In the genomic region with DNA sequence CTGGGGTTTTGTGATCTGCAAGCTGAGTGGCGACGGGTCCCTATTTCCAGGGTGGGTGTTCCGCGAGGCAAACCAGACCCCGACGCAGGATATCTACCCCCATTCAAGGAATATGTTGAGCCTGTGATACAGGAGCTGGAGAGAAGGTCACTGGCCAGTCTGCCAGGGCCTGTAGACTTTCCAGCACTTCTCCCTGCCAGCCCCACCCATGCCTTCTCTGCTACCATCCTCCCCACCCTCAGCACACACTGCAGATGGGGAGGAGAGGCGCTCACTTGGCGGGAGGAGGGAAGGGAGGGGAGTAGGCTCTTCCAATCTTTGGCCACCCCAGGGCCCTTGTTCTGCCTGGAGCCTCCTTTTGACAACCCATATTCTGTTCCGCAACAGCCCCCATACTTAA, we compare ENCODE assay signal across 15 cellular contexts.
A peak's percentile ranks its signal among the peaks of the same experiment; 100 is the strongest.
DNase-seq lines count a peak whose midpoint lies in the region; ATAC-seq, FAIRE-seq and TF ChIP-seq lines count a peak whose summit lies in the region.
"Had no signal": no experiment of that assay in that cellular context is flagged by ENCODE, and none has a peak within 500 bp of the region (broad histone marks: within the 10 kb centered on the region; RNA-seq: fewer than 3 reads in every experiment).

No MANE protein-coding gene starts in this region.

- peak overlapping the region; percentile 26 for H4K8ac ChIP-seq in neuronal stem cell (ENCODE audit: low read depth, low read length)

- no peak overlapping the region for H2AFZ ChIP-seq in neuronal stem cell (ENCODE audit: low read length)

- H3K27ac ChIP-seq in neuronal stem cell (replicated peaks; ENCODE audit: low read length) = no peak overlapping the region
- H3K27ac ChIP-seq: 22Rv1, WERI-Rb-1 had no signal

- ATAC-seq in Right ventricle myocardium inferior (peak; percentile 30), GM21723 (IDR thresholded peaks at IDR 0.05; ENCODE audit: unreplicated experiment) (no peak), GM19463 (IDR thresholded peaks at IDR 0.05; ENCODE audit: unreplicated experiment) (no peak)
- ATAC-seq: stimulated activated effector memory CD8-positive, alpha-beta T cell treated with anti-CD3 and anti-CD28 coated beads, Interleukin-12 subunit alpha, Interleukin-12 subunit beta, amount 100 ng/mL, for 72 hours had no signal

- H2BK12ac ChIP-seq in neuronal stem cell (ENCODE audit: low read length) = no peak overlapping the region

- no peaks in the 10 kb centered on the region for H3K9me3 ChIP-seq in neuronal stem cell (replicated peaks in 1 of 2; ENCODE audit: control insufficient read depth in 2 of 2, insufficient read depth in 1 of 2, low read depth in 1 of 2, low read length in 2 of 2)

- no peak overlapping the region for H3K4me2 ChIP-seq in neuronal stem cell (ENCODE audit: insufficient read depth, low read length, poor library complexity, severe bottlenecking)

- H3K14ac ChIP-seq in neuronal stem cell (ENCODE audit: low read length) = no peak overlapping the region

- H3K4me1 ChIP-seq in neuronal stem cell (ENCODE audit: control insufficient read depth in 2 of 2, insufficient read depth in 1 of 2, low read depth in 1 of 2, low read length in 2 of 2) = peaks cover 0 to 6% of the 10 kb centered on the region in 2 donors

- H2AK5ac ChIP-seq in neuronal stem cell (ENCODE audit: low read depth, low read length) = no peak overlapping the region

- H3K18ac ChIP-seq in neuronal stem cell (ENCODE audit: low read length) = peak overlapping the region; percentile 39

- intact Hi-C loops in Right ventricle myocardium inferior (cut with DNase I) (loop anchor here (1.0 to 10.0 kb wide), 2 partner anchors 143 to 238 kb away; no protein-coding TSS in a partner anchor), cardiac septum (cut with DNase I) (loop anchor here (5.0 to 10.0 kb wide), 2 partner anchors 81 to 138 kb away; no protein-coding TSS in a partner anchor)

- no peak overlapping the region for H3K9ac ChIP-seq in neuronal stem cell (ENCODE audit: low read depth, low read length, poor library complexity)

- WGBS in neuronal stem cell (ENCODE audit: extremely low coverage in 2 of 2, insufficient read length in 2 of 2, insufficient replicate concordance in 1 of 2), 2 donors = no CpG with 5 or more reads among the region's 9 CpGs

- TF ChIP-seq CTCF in fibroblast of the aortic adventitia (IDR thresholded peaks at IDR 0.05; ENCODE audit: insufficient read depth, low read length) = no peak

- no peaks in the 10 kb centered on the region for H3K36me3 ChIP-seq in neuronal stem cell (replicated peaks in 1 of 2; ENCODE audit: control insufficient read depth in 2 of 2, insufficient read depth in 2 of 2, low read length in 2 of 2)
- H3K36me3 ChIP-seq: WERI-Rb-1 had no signal

- H3K4me3 ChIP-seq in fibroblast of the aortic adventitia (ENCODE audit: low read depth, low read length) (no peak overlapping the region), neuronal stem cell (ENCODE audit: low read length in 2 of 2) (no peak overlapping the region)

- H3K79me1 ChIP-seq in neuronal stem cell (ENCODE audit: low read depth, low read length) = no peaks in the 10 kb centered on the region

- peaks cover 0 to 3% (median 0%) of the 10 kb centered on the region in 3 experiments for H3K27me3 ChIP-seq in neuronal stem cell (ENCODE audit: control insufficient read depth in 3 of 3, insufficient read depth in 3 of 3, low read depth in 1 of 3, low read length in 3 of 3)

- no peak overlapping the region for H4K91ac ChIP-seq in neuronal stem cell (ENCODE audit: low read depth, low read length, poor library complexity)

- H2BK120ac ChIP-seq in neuronal stem cell (ENCODE audit: low read depth, low read length) = no peak overlapping the region

- H2BK5ac ChIP-seq in neuronal stem cell (ENCODE audit: low read length) = no peak overlapping the region

- H3K4ac ChIP-seq in neuronal stem cell (ENCODE audit: low read length) = no peak overlapping the region

- FAIRE-seq in HTR-8/SVneo (lab: Jason Lieb, UNC) = no peak
- FAIRE-seq: islet of Langerhans, small intestine had no signal

- DNase-seq in Right ventricle myocardium inferior (ENCODE audit: missing footprints) (no peak), cardiac septum (ENCODE audit: low spot score) (no peak), fibroblast of the aortic adventitia (ENCODE audit: low read depth) (peak; percentile 54), neuronal stem cell (ENCODE audit: low spot score) (no peak), HTR-8/SVneo (ENCODE audit: insufficient read length, low spot score) (no peak), NCI-H446 (lab: John Stamatoyannopoulos, UW) (no peak)
- DNase-seq: dorsolateral prefrontal cortex, NCI-H1694 treated with DMSO at 0.1 percent for 48 hours, small intestine, WERI-Rb-1 had no signal

- H3K23ac ChIP-seq in neuronal stem cell (ENCODE audit: low read depth, low read length, poor library complexity) = no peak overlapping the region

- no peak overlapping the region for H2BK15ac ChIP-seq in neuronal stem cell (ENCODE audit: low read length)
